1 cellular context compared by ENCODE assay signal in the genomic region with DNA sequence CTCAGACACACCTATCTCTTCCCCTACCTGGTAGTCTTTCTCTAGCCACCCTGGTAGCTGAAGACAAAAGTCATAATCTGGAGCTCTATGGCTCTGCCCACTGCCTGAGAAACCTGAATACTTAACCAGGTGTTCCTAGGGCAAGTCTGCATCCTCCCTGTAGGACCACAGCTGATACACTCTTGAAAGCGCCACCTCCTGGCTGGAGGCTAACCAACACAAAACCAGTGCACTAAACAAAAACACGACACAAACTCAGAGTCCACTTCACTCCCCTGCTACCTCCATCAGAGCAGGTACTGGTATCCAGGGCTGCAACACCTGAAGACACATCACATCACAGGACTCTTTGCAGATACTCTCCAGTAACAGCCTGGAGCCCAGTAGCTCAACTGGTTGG.
A peak's percentile ranks its signal among the peaks of the same experiment; 100 is the strongest.
TF ChIP-seq lines count a peak whose summit lies in the region.

No MANE protein-coding gene starts in this region.

TF ChIP-seq in GM12878, 131 proteins besides CTCF, POLR2A, EP300 and RAD21:
- TF ChIP-seq POLR2AphosphoS2 (IDR thresholded peaks at IDR 0.05; ENCODE audit: low read depth, low read length) (no peak), MTA2 (IDR thresholded peaks at IDR 0.05; ENCODE audit: low read depth) (no peak), RFX5 (IDR thresholded peaks at IDR 0.05; ENCODE audit: low read depth, low read length) (no peak), SMC3 (IDR thresholded peaks at IDR 0.05; ENCODE audit: borderline replicate concordance, low read length) (peak; percentile 8; the same call in 1 of the 2 replicates)
TF ChIP-seq in GM12878: peak in this region for 1.
